In genomic region chr9:27341545-27342294, GRCh38 we compare ENCODE assay signal across 1 cellular context.
TF ChIP-seq lines count a peak whose summit lies in the region.

No MANE protein-coding gene starts in this region.

TF ChIP-seq in HepG2, 621 proteins besides CTCF, POLR2A, EP300 and RAD21:
- TF ChIP-seq ZNF335 (CRISPR knock-in tag; IDR thresholded peaks at IDR 0.05), result no peak
- TF ChIP-seq CREM (IDR thresholded peaks at IDR 0.05), result no peak
- no peak for TF ChIP-seq CREM (CRISPR knock-in tag; IDR thresholded peaks at IDR 0.05)
- TF ChIP-seq AKNA (CRISPR knock-in tag; IDR thresholded peaks at IDR 0.05; ENCODE audit: borderline replicate concordance), result no peak
- no peak for TF ChIP-seq ZFP91 (CRISPR knock-in tag; IDR thresholded peaks at IDR 0.05; ENCODE audit: borderline replicate concordance)
- TF ChIP-seq ZNF24 (IDR thresholded peaks at IDR 0.05), result no peak
- no peak for TF ChIP-seq ZSCAN25 (CRISPR knock-in tag; IDR thresholded peaks at IDR 0.05)
- TF ChIP-seq HDAC6 (IDR thresholded peaks at IDR 0.05; ENCODE audit: low read depth, low read length), result no peak
- TF ChIP-seq PHF8 (CRISPR knock-in tag; IDR thresholded peaks at IDR 0.05), result no peak
- no peak for TF ChIP-seq RFX1 (IDR thresholded peaks at IDR 0.05)
- no peak for TF ChIP-seq ZBTB33 (CRISPR knock-in tag; IDR thresholded peaks at IDR 0.05)
- TF ChIP-seq ZNF782 (CRISPR knock-in tag; IDR thresholded peaks at IDR 0.05; ENCODE audit: borderline replicate concordance), result no peak
- TF ChIP-seq FUBP1 (CRISPR knock-in tag; IDR thresholded peaks at IDR 0.05; ENCODE audit: borderline replicate concordance), result no peak
